ENCODE assay signal across 3 cellular contexts in genomic region chr7:19696926-19697325, GRCh38.
A peak's percentile ranks its signal among the peaks of the same experiment; 100 is the strongest.
TF ChIP-seq lines count a peak whose summit lies in the region.

No MANE protein-coding gene starts in this region.

TF ChIP-seq in HepG2, 621 proteins besides CTCF, POLR2A, EP300 and RAD21:
- TF ChIP-seq AHR (CRISPR knock-in tag; IDR thresholded peaks at IDR 0.05) = no peak
- peak; percentile 61 to 76 for TF ChIP-seq MAFK (conservative IDR thresholded peaks at IDR 0.05 in 1 of 2, IDR thresholded peaks at IDR 0.05 in 1 of 2; ENCODE audit: low read length in 2 of 2)
- no peak for TF ChIP-seq TIGD3 (CRISPR knock-in tag; IDR thresholded peaks at IDR 0.05; ENCODE audit: borderline replicate concordance)
- no peak for TF ChIP-seq JDP2 (CRISPR knock-in tag; IDR thresholded peaks at IDR 0.05; ENCODE audit: borderline replicate concordance)
- TF ChIP-seq MAFF (IDR thresholded peaks at IDR 0.05; ENCODE audit: low read depth, low read length) = peak; percentile 62
- TF ChIP-seq CSRNP1 (CRISPR knock-in tag; IDR thresholded peaks at IDR 0.05) = no peak

TF ChIP-seq in IMR-90, 13 proteins besides CTCF, POLR2A, EP300 and RAD21:
- TF ChIP-seq RCOR1 (IDR thresholded peaks at IDR 0.05; ENCODE audit: insufficient replicate concordance, low read length) = no peak
- no peak for TF ChIP-seq FOS (IDR thresholded peaks at IDR 0.05; ENCODE audit: low read depth, low read length)
- no peak for TF ChIP-seq CHD1 (IDR thresholded peaks at IDR 0.05; ENCODE audit: low read depth, low read length)
- TF ChIP-seq MAFK (IDR thresholded peaks at IDR 0.05; ENCODE audit: low read depth, low read length) = peak; percentile 52; the same call in 1 of the 2 replicates
- TF ChIP-seq BHLHE40 (IDR thresholded peaks at IDR 0.05; ENCODE audit: low read depth, low read length) = no peak
- no peak for TF ChIP-seq SMC3 (IDR thresholded peaks at IDR 0.05; ENCODE audit: low read depth, low read length)
- no peak for TF ChIP-seq CEBPB (IDR thresholded peaks at IDR 0.05; ENCODE audit: low read depth, low read length)
- no peak for TF ChIP-seq MXI1 (IDR thresholded peaks at IDR 0.05; ENCODE audit: borderline replicate concordance, low read depth, low read length)

TF ChIP-seq in K562, 482 proteins besides CTCF, POLR2A, EP300 and RAD21:
- no peak for TF ChIP-seq MTA1 (IDR thresholded peaks at IDR 0.05; ENCODE audit: borderline replicate concordance)
- TF ChIP-seq HOMEZ (CRISPR knock-in tag; IDR thresholded peaks at IDR 0.05) = no peak
- TF ChIP-seq MXD1 (CRISPR knock-in tag; IDR thresholded peaks at IDR 0.05; ENCODE audit: borderline replicate concordance, poor library complexity, severe bottlenecking) = no peak
- no peak for TF ChIP-seq JUNB (CRISPR knock-in tag; conservative IDR thresholded peaks at IDR 0.05)
- TF ChIP-seq CHAMP1 (IDR thresholded peaks at IDR 0.05) = no peak
- no peak for TF ChIP-seq HSF4 (CRISPR knock-in tag; IDR thresholded peaks at IDR 0.05; ENCODE audit: borderline replicate concordance)
- peak; percentile 42 for TF ChIP-seq ZNF316 (IDR thresholded peaks at IDR 0.05)
- no peak for TF ChIP-seq ZNF766 (CRISPR knock-in tag; conservative IDR thresholded peaks at IDR 0.05)
